Comparison of ENCODE assay signal across 8 cellular contexts in genomic region chr1:182781849-182782586, GRCh38.
DNase-seq lines count a peak whose midpoint lies in the region; ATAC-seq and TF ChIP-seq lines count a peak whose summit lies in the region.

No MANE protein-coding gene starts in this region.

- DNase-seq in GM12865 (ENCODE audit: low read depth) (peak; percentile 86), NCI-H345 treated with DMSO at 0.1 percent for 48 hours (lab: John Stamatoyannopoulos, UW; ENCODE audit: unreplicated experiment) (peak; percentile 53), cardiac fibroblast (ENCODE audit: low read depth in 2 of 2) (peak; percentile 70 to 72), left kidney (ENCODE audit: low read depth, low spot score) (peak; percentile 81)
- DNase-seq in activated CD4-positive, CD25-positive, alpha-beta regulatory T cell (lab: John Stamatoyannopoulos, UW) = peak; percentile 32 to 56 (median 49)
- DNase-seq in stimulated activated CD4-positive, alpha-beta T cell treated with anti-CD3 and anti-CD28 coated beads, TNF-alpha, amount 100 ng/mL, for 24 hours (ENCODE audit: low read depth in 3 of 3) = peak; percentile 45 to 71 (median 57)

- no peak overlapping the region for H3K4me3 ChIP-seq in GM12865 (ENCODE audit: low read depth, low read length)
- H3K4me3 ChIP-seq in cardiac fibroblast (replicated peaks in 1 of 2; ENCODE audit: low read depth in 2 of 2, low read length in 2 of 2) = no peak overlapping the region

- ATAC-seq in HG03066 (IDR thresholded peaks at IDR 0.05; ENCODE audit: low read depth, unreplicated experiment) (peak; percentile 76), HG02623 (IDR thresholded peaks at IDR 0.05; ENCODE audit: unreplicated experiment) (no peak)

- TF ChIP-seq CTCF in GM12865 (IDR thresholded peaks at IDR 0.05; ENCODE audit: insufficient read depth, low read depth, low read length, missing control alignments) = peak; percentile 88
- peak; percentile 75 for TF ChIP-seq CTCF in cardiac fibroblast (IDR thresholded peaks at IDR 0.05; ENCODE audit: low read depth, low read length)
